24 cellular contexts compared by ENCODE assay signal in the genomic region with DNA sequence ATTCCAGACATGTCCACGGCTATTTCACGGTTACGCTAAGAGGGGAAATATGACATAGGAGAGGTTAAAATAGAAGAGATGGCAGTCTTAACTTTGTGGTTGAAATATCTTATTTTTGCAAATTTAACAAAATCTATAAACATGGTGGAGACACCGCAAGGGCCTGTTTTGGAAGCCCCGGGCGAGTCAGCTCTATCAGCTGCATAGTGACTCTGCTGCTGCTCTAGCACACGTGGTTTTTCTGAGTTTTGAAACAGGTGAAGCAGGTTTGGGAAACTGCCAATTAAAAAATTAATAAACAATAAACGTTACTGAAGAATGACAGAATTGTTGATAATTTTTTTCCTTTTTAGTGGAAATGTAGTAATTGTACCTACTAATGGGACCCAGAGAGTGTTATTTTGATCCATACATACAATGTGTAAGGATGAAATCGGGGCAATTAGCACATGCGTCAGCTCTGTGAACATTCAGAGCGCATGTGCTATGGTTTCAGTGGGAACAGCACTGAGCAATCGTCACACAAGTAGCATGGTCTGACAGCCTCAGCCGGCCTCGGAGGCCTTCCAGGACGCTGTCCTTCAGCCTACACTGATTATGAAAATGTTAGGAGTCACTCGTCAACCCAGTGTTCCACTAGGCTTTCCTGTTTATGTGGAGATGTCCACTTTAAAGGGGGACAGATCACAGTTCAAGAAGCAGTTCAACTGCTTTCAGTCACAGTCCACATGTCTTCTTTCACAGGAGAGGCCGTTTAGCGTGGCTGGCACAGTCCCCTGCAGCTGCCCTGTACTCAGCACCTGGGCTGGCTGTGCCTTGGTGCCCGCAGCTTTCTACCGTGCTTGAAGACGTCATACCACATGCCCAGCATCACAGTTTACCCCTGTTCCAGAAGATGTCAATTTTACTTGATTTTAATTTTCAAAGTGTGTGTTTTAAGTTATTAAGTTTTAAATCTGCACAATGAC.
"Had no signal": no experiment of that assay in that cellular context is flagged by ENCODE, and none has a peak within 500 bp of the region (broad histone marks: within the 10 kb centered on the region; RNA-seq: fewer than 3 reads in every experiment).

No MANE protein-coding gene starts in this region.

- H3K27me3 Mint-ChIP-seq: activated CD4-positive, alpha-beta T cell treated with anti-CD3 and anti-CD28 coated beads for 36 hours; activated naive CD8-positive, alpha-beta T cell treated with anti-CD3 and anti-CD28 coated beads, Interleukin-2, amount 50 U/mL, for 24 hours; central memory CD8-positive, alpha-beta T cell; T-helper 17 cell had no signal

- H3K27ac Mint-ChIP-seq: activated B cell treated with CpG ODN at 0.5 μM for 24 hours; activated CD4-positive, alpha-beta T cell treated with anti-CD3 and anti-CD28 coated beads for 36 hours; activated naive CD8-positive, alpha-beta T cell treated with anti-CD3 and anti-CD28 coated beads, Interleukin-2, amount 50 U/mL, for 24 hours; activated T-helper 2 cell treated with anti-CD3 and anti-CD28 coated beads, Interferon-gamma antibody, Interleukin-2, Interleukin-4, amounts not matched to agents 10 μg/mL and 5 μg/mL and 100 μg/mL, durations not matched to agents 14 hours and 24 hours and 36 hours; mesothelial cell of epicardium; natural killer cell; stimulated activated effector memory CD8-positive, alpha-beta T cell treated with anti-CD3 and anti-CD28 coated beads, Interleukin-12 subunit alpha, Interleukin-12 subunit beta, amount 100 ng/mL, for 72 hours; T-helper 17 cell had no signal

- H3K9me3 Mint-ChIP-seq: activated B cell treated with CpG ODN at 0.5 μM for 24 hours; activated naive CD8-positive, alpha-beta T cell treated with anti-CD3 and anti-CD28 coated beads, Interleukin-2, amount 50 U/mL, for 24 hours; activated T-cell treated with anti-CD3 and anti-CD28 coated beads, Interleukin-2, amount 50 U/mL, for 4 hours; activated T-helper 2 cell treated with anti-CD3 and anti-CD28 coated beads, Interferon-gamma antibody, Interleukin-2, Interleukin-4, amounts not matched to agents 10 μg/mL and 5 μg/mL and 100 μg/mL, durations not matched to agents 14 hours and 24 hours and 36 hours; brain; central memory CD8-positive, alpha-beta T cell; mesothelial cell of epicardium; natural killer cell; stimulated activated effector memory CD8-positive, alpha-beta T cell treated with anti-CD3 and anti-CD28 coated beads, Interleukin-12 subunit alpha, Interleukin-12 subunit beta, amount 100 ng/mL, for 72 hours had no signal

- DNase-seq: activated B cell treated with CpG ODN at 0.5 μM for 24 hours; activated CD4-positive, alpha-beta T cell treated with anti-CD3 and anti-CD28 coated beads for 36 hours; activated CD4-positive, alpha-beta T cell treated with anti-CD3 and anti-CD28 coated beads, Interleukin-2, amount 50 U/mL, for 4 hours; activated CD8-positive, alpha-beta memory T cell treated with anti-CD3 and anti-CD28 coated beads, Interleukin-2, amount 50 U/mL, for 48 hours; activated naive CD4-positive, alpha-beta T cell treated with anti-CD3 and anti-CD28 coated beads, Interleukin-2, amount 50 U/mL, for 16 hours; activated naive CD8-positive, alpha-beta T cell treated with anti-CD3 and anti-CD28 coated beads, Interleukin-2, amount 50 U/mL, for 24 hours; activated T-cell treated with anti-CD3 and anti-CD28 coated beads, Interleukin-2, amount 50 U/mL, for 4 hours; anterior cingulate cortex; effector memory CD4-positive, alpha-beta T cell; foreskin melanocyte; hypothalamus; left colon; natural killer cell; stimulated activated CD4-positive, alpha-beta T cell treated with anti-CD3 and anti-CD28 coated beads, Interleukin-1b, Interleukin-23, amount 100 ng/mL, for 48 hours; T-helper 17 cell; transverse colon had no signal

- H3K4me1 ChIP-seq: prostate gland, transverse colon had no signal

- H3K4me3 ChIP-seq: prostate gland, transverse colon, vagina had no signal

- H3K4me1 Mint-ChIP-seq: activated B cell treated with CpG ODN at 0.5 μM for 24 hours; activated CD4-positive, alpha-beta T cell treated with anti-CD3 and anti-CD28 coated beads for 36 hours; activated naive CD8-positive, alpha-beta T cell treated with anti-CD3 and anti-CD28 coated beads, Interleukin-2, amount 50 U/mL, for 24 hours; brain; central memory CD8-positive, alpha-beta T cell; natural killer cell; stimulated activated effector memory CD8-positive, alpha-beta T cell treated with anti-CD3 and anti-CD28 coated beads, Interleukin-12 subunit alpha, Interleukin-12 subunit beta, amount 100 ng/mL, for 72 hours; T-helper 17 cell had no signal

- H3K36me3 ChIP-seq: prostate gland, transverse colon, vagina had no signal

- H3K27ac ChIP-seq: prostate gland, transverse colon, vagina had no signal

- H3K4me3 Mint-ChIP-seq: activated B cell treated with CpG ODN at 0.5 μM for 24 hours; activated CD4-positive, alpha-beta T cell treated with anti-CD3 and anti-CD28 coated beads for 36 hours; activated naive CD8-positive, alpha-beta T cell treated with anti-CD3 and anti-CD28 coated beads, Interleukin-2, amount 50 U/mL, for 24 hours; activated T-cell treated with anti-CD3 and anti-CD28 coated beads, Interleukin-2, amount 50 U/mL, for 4 hours; brain; central memory CD8-positive, alpha-beta T cell; mesothelial cell of epicardium; natural killer cell; stimulated activated effector memory CD8-positive, alpha-beta T cell treated with anti-CD3 and anti-CD28 coated beads, Interleukin-12 subunit alpha, Interleukin-12 subunit beta, amount 100 ng/mL, for 72 hours; T-helper 17 cell had no signal

- H3K9me3 ChIP-seq: prostate gland, transverse colon, vagina had no signal

- ATAC-seq: activated CD4-positive, alpha-beta T cell treated with anti-CD3 and anti-CD28 coated beads for 36 hours; activated naive CD8-positive, alpha-beta T cell treated with anti-CD3 and anti-CD28 coated beads, Interleukin-2, amount 50 U/mL, for 24 hours; activated T-cell treated with anti-CD3 and anti-CD28 coated beads, Interleukin-2, amount 50 U/mL, for 4 hours; esophagus mucosa; left colon; natural killer cell; stimulated activated effector memory CD8-positive, alpha-beta T cell treated with anti-CD3 and anti-CD28 coated beads, Interleukin-12 subunit alpha, Interleukin-12 subunit beta, amount 100 ng/mL, for 72 hours; T-helper 17 cell had no signal

- H3K36me3 Mint-ChIP-seq: natural killer cell; stimulated activated effector memory CD8-positive, alpha-beta T cell treated with anti-CD3 and anti-CD28 coated beads, Interleukin-12 subunit alpha, Interleukin-12 subunit beta, amount 100 ng/mL, for 72 hours had no signal

- H3K27me3 ChIP-seq: transverse colon, vagina had no signal
